ENCODE assay signal across 22 cellular contexts in genomic region chr2:222303045-222303827, GRCh38. TPM values are rescaled to one million over a fixed set of nuclear protein-coding genes. Genes with fewer than 3 reads are reported as not detected.
DNase-seq lines count a peak whose midpoint lies in the region; ATAC-seq and TF ChIP-seq lines count a peak whose summit lies in the region.
"Had no signal": no experiment of that assay in that cellular context is flagged by ENCODE, and none has a peak within 500 bp of the region (broad histone marks: within the 10 kb centered on the region; RNA-seq: fewer than 3 reads in every experiment).

No MANE protein-coding gene starts in this region.

- no peak for ATAC-seq in activated T-cell treated with anti-CD3 and anti-CD28 coated beads, Interleukin-2, amount 50 U/mL, for 72 hours (replicated peaks in 1 of 2)
- ATAC-seq in T-helper 17 cell (no peak), GM18873 (IDR thresholded peaks at IDR 0.05; ENCODE audit: low FRiP score, unreplicated experiment) (no peak)
- ATAC-seq: activated T-cell treated with anti-CD3 and anti-CD28 coated beads, Interleukin-2, amount 50 U/mL, for 4 hours had no signal

- peak overlapping the region; percentile 35 for H3K27ac Mint-ChIP-seq in activated T-cell treated with anti-CD3 and anti-CD28 coated beads, Interleukin-2, amount 50 U/mL, for 72 hours
- H3K27ac Mint-ChIP-seq in T-helper 17 cell: no peak overlapping the region
- H3K27ac Mint-ChIP-seq in progenitor cell of endocrine pancreas: peak overlapping the region; percentile 25
- H3K27ac Mint-ChIP-seq: activated naive CD4-positive, alpha-beta T cell treated with anti-CD3 and anti-CD28 coated beads, Interleukin-2, amount 50 U/mL, for 24 hours had no signal

- no peak for TF ChIP-seq CTCF in progenitor cell of endocrine pancreas (IDR thresholded peaks at IDR 0.05; ENCODE audit: unreplicated experiment)

- peaks cover 63% of the 10 kb centered on the region for H3K4me1 Mint-ChIP-seq in activated T-cell treated with anti-CD3 and anti-CD28 coated beads, Interleukin-2, amount 50 U/mL, for 72 hours (ENCODE audit: low read depth)
- H3K4me1 Mint-ChIP-seq in T-helper 17 cell (peaks cover 25% of the 10 kb centered on the region), progenitor cell of endocrine pancreas (ENCODE audit: low read depth) (peaks cover 5% of the 10 kb centered on the region)

- peaks cover 7 to 20% of the 10 kb centered on the region in 2 donors for H3K36me3 Mint-ChIP-seq in activated T-cell treated with anti-CD3 and anti-CD28 coated beads, Interleukin-2, amount 50 U/mL, for 72 hours (ENCODE audit: insufficient read depth in 2 of 2)
- peaks cover 6% of the 10 kb centered on the region for H3K36me3 Mint-ChIP-seq in T-helper 17 cell (ENCODE audit: low read depth)
- peaks cover 2% of the 10 kb centered on the region for H3K36me3 Mint-ChIP-seq in progenitor cell of endocrine pancreas (ENCODE audit: insufficient read depth)

- peaks cover 97% of the 10 kb centered on the region for H3K27me3 Mint-ChIP-seq in activated T-cell treated with anti-CD3 and anti-CD28 coated beads, Interleukin-2, amount 50 U/mL, for 72 hours (ENCODE audit: low read depth)
- H3K27me3 Mint-ChIP-seq in T-helper 17 cell (peaks cover 91% of the 10 kb centered on the region), progenitor cell of endocrine pancreas (peaks cover 100% of the 10 kb centered on the region)

- peak overlapping the region; percentile 25 to 61 for H3K4me3 Mint-ChIP-seq in activated T-cell treated with anti-CD3 and anti-CD28 coated beads, Interleukin-2, amount 50 U/mL, for 72 hours
- H3K4me3 Mint-ChIP-seq in T-helper 17 cell (peak overlapping the region; percentile 47), progenitor cell of endocrine pancreas (ENCODE audit: low read depth) (no peak overlapping the region)
- H3K4me3 Mint-ChIP-seq: activated T-cell treated with anti-CD3 and anti-CD28 coated beads, Interleukin-2, amount 50 U/mL, for 4 hours had no signal

- DNase-seq in activated T-cell treated with anti-CD3 and anti-CD28 coated beads, Interleukin-2, amount 50 U/mL, for 72 hours: no peak
- no peak for DNase-seq in activated T-cell treated with anti-CD3 and anti-CD28 coated beads, Interleukin-2, amount 50 U/mL, for 1 hour
- DNase-seq in T-helper 17 cell: no peak
- peak; percentile 41 for DNase-seq in foreskin melanocyte
- DNase-seq in progenitor cell of endocrine pancreas (ENCODE audit: low spot score, unreplicated experiment): no peak
- no peak for DNase-seq in activated T-cell treated with anti-CD3 and anti-CD28 coated beads for 4 hours
- no peak for DNase-seq in RPMI8226
- DNase-seq: activated T-cell treated with anti-CD3 and anti-CD28 coated beads, Interleukin-2, amount 50 U/mL, for 4 hours; effector CD4-positive, alpha-beta T cell; esophagus squamous epithelium; mesenchymal stem cell; naive B cell; NCI-H2081 treated with DMSO at 0.1 percent for 48 hours; NCI-H446 treated with DMSO at 0.1 percent for 48 hours; PC-9; SIG-M5; testis had no signal

- no peaks in the 10 kb centered on the region for H3K9me3 ChIP-seq in T-helper 17 cell (ENCODE audit: control insufficient read depth, low read length, poor library complexity, severe bottlenecking)
- H3K9me3 ChIP-seq: esophagus squamous epithelium, HAP-1, prostate gland, testis had no signal

- H3K9me3 Mint-ChIP-seq in activated T-cell treated with anti-CD3 and anti-CD28 coated beads, Interleukin-2, amount 50 U/mL, for 72 hours: peaks cover 4 to 6% of the 10 kb centered on the region in 2 donors
- no peaks in the 10 kb centered on the region for H3K9me3 Mint-ChIP-seq in progenitor cell of endocrine pancreas (ENCODE audit: low read depth)
- H3K9me3 Mint-ChIP-seq: activated naive CD4-positive, alpha-beta T cell treated with anti-CD3 and anti-CD28 coated beads, Interleukin-2, amount 50 U/mL, for 24 hours had no signal

RNA-seq across cellular contexts. Expression of gene PAX3, which starts 4.4 kb away (rescaled TPM):
- not detected for total RNA-seq in activated T-cell treated with anti-CD3 and anti-CD28 coated beads, Interleukin-2, amount 50 U/mL, for 72 hours
- total RNA-seq in T-helper 17 cell (not detected), progenitor cell of endocrine pancreas (0.16 TPM in 1 of 2 replicates, not detected in the other)
- total RNA-seq: activated T-cell treated with anti-CD3 and anti-CD28 coated beads, Interleukin-2, amount 50 U/mL, for 4 hours; esophagus squamous epithelium; MCF 10A; PC-9; prostate gland had no signal
